Comparison of ENCODE assay signal across 19 cellular contexts in genomic region chr20:55135923-55136322, GRCh38.
"Had no signal": no experiment of that assay in that cellular context is flagged by ENCODE, and none has a peak within 500 bp of the region (broad histone marks: within the 10 kb centered on the region; RNA-seq: fewer than 3 reads in every experiment).

No MANE protein-coding gene starts in this region.

- DNase-seq: islet precursor cell; left ventricle myocardium inferior; naive thymus-derived CD8-positive, alpha-beta T cell; occipital lobe; right lobe of liver; stimulated activated CD4-positive, alpha-beta T cell treated with anti-CD3 and anti-CD28 coated beads, Interleukin-1b, Interleukin-23, amount 100 ng/mL, for 48 hours; stimulated activated CD4-positive, alpha-beta T cell treated with anti-CD3 and anti-CD28 coated beads, Interleukin-2, amount 100 ng/mL, for 48 hours; stimulated activated CD4-positive, alpha-beta T cell treated with anti-CD3 and anti-CD28 coated beads, Interleukin-4, amount 100 ng/mL, for 4 hours; stimulated activated CD8-positive, alpha-beta memory T cell treated with anti-CD3 and anti-CD28 coated beads, Interleukin-4, amount 100 ng/mL, for 48 hours; stimulated activated naive CD4-positive, alpha-beta T cell treated with Interleukin-2 at 50 U/mL for 16 hours; stimulated activated naive CD8-positive, alpha-beta T cell treated with anti-CD3 and anti-CD28 coated beads, Interleukin-15, amount 100 ng/mL, for 72 hours; substantia nigra; uterus had no signal

- H3K27ac ChIP-seq: left ventricle myocardium inferior, parathyroid adenoma, right atrium auricular region, right lobe of liver, tibial nerve, uterus had no signal

- H3K36me3 ChIP-seq: left ventricle myocardium inferior, right atrium auricular region, right lobe of liver, tibial nerve, uterus had no signal

- H3K4me3 ChIP-seq: left ventricle myocardium inferior, lung, right atrium auricular region, right lobe of liver, smooth muscle cell, tibial nerve, uterus had no signal

- H3K4me1 ChIP-seq: left ventricle myocardium inferior, parathyroid adenoma, right atrium auricular region, right lobe of liver, tibial nerve, uterus had no signal

- H3K27me3 ChIP-seq: right atrium auricular region, right lobe of liver, tibial nerve, uterus had no signal

- H3K9me3 ChIP-seq: left ventricle myocardium inferior, right atrium auricular region, right lobe of liver, tibial nerve, uterus had no signal

- ATAC-seq: naive thymus-derived CD8-positive, alpha-beta T cell; right lobe of liver; stimulated activated memory B cell treated with anti-CD40 and anti-IgM and Interleukin-4, amounts not matched to agents 10 μg/mL and 1 μg/mL and 100 μg/mL, for 72 hours; stimulated activated naive CD8-positive, alpha-beta T cell treated with anti-CD3 and anti-CD28 coated beads, Interleukin-15, amount 100 ng/mL, for 72 hours had no signal
